In the genomic region with DNA sequence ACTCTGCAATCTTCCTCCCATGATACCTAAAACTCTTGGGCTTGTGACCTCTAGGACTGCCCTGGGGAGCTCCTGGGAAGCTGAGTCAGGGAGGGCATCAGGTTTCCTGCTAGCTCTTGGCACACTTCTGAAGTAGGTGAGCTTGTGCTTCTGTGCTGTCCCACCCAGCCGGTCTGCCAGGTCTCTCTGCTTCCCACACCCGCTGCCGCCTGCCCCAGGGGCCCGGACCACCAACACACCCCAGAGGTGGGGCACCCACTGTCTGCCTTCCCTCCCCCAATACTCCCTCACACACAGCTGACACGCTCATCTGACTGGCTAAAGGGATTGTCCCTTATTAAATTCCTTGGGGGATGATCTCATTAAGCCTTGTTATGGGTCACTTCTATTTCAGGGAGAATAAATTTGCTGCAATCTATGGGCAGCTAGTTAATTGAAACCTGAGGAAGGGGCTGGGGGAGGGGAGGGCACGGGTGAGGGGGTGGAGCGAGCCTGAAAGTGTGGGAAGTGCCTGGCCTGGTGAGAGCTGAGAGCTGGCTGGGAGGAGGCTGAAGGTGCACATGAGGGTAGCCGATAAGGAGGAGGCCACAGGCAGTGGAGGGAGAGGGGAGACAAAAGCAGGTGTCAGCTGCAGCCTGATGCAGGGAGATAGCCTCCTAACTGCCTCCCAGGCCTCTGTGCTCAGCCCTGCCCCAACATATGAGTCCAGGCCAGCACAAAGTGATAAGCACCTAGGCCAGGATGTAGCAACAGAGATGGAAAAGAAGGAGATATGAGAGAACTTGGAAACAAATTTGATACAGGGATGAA, we compare ENCODE assay signal across 9 cellular contexts. TPM values are rescaled to one million over a fixed set of nuclear protein-coding genes. Genes with fewer than 3 reads are reported as not detected.
DNase-seq lines count a peak whose midpoint lies in the region; ATAC-seq and TF ChIP-seq lines count a peak whose summit lies in the region.
"Had no signal": no experiment of that assay in that cellular context is flagged by ENCODE, and none has a peak within 500 bp of the region (broad histone marks: within the 10 kb centered on the region; RNA-seq: fewer than 3 reads in every experiment).

No MANE protein-coding gene starts in this region.

- H3K4me3 ChIP-seq in cardiac muscle cell (no peak overlapping the region), SJCRH30 (peak overlapping the region; percentile 16), iPS-18a (ENCODE audit: low read length) (peak overlapping the region; percentile 36)

- H3K27me3 ChIP-seq in cardiac muscle cell (no peaks in the 10 kb centered on the region), SJCRH30 (no peaks in the 10 kb centered on the region), iPS-18a (ENCODE audit: control insufficient read depth, insufficient read depth, low read length) (no peaks in the 10 kb centered on the region)

- H3K9me3 ChIP-seq in cardiac muscle cell (ENCODE audit: low read depth) (no peaks in the 10 kb centered on the region), SJCRH30 (replicated peaks) (no peaks in the 10 kb centered on the region), iPS-18a (ENCODE audit: control insufficient read depth, low read depth, low read length) (no peaks in the 10 kb centered on the region)

- H3K27ac ChIP-seq in cardiac muscle cell (peak overlapping the region; percentile 34), SJCRH30 (peak overlapping the region; percentile 72), iPS-18a (ENCODE audit: low read length) (no peak overlapping the region)

- intact Hi-C loops in cardiac septum (cut with DNase I), result no loop called here

- H3K36me3 ChIP-seq in cardiac muscle cell (no peaks in the 10 kb centered on the region), SJCRH30 (no peaks in the 10 kb centered on the region), iPS-18a (ENCODE audit: control insufficient read depth, low read depth, low read length) (no peaks in the 10 kb centered on the region)

- H3K9ac ChIP-seq in iPS-18a (ENCODE audit: low read length), result no peak overlapping the region

- H3K4me1 ChIP-seq in cardiac muscle cell (ENCODE audit: low read depth), result peaks cover 13% of the 10 kb centered on the region
- H3K4me1 ChIP-seq in SJCRH30, result peaks cover 6% of the 10 kb centered on the region; the same call in 1 of the 2 replicates
- H3K4me1 ChIP-seq in iPS-18a (ENCODE audit: control insufficient read depth, low read depth, low read length), result peaks cover 13% of the 10 kb centered on the region

- DNase-seq in cardiac muscle cell (ENCODE audit: low read depth in 1 of 2, low spot score in 1 of 2) (peak in 1 of 2 donors; percentile 48), cardiac septum (ENCODE audit: low spot score) (no peak), SJCRH30 (peak; percentile 47 to 48), globus pallidus (ENCODE audit: low spot score) (no peak)
- no peak for DNase-seq in central memory CD4-positive, alpha-beta T cell
- DNase-seq: left colon had no signal

- ATAC-seq in HG03108 (IDR thresholded peaks at IDR 0.05; ENCODE audit: unreplicated experiment) (no peak), HG02610 (IDR thresholded peaks at IDR 0.05; ENCODE audit: unreplicated experiment) (no peak)
- ATAC-seq: left colon had no signal

- TF ChIP-seq CTCF in cardiac muscle cell (IDR thresholded peaks at IDR 0.05; ENCODE audit: low read depth, low read length), result no peak

RNA-seq across cellular contexts. Expression of a gene that starts 48.8 kb away (rescaled TPM):
- 34.8 and 75.5 TPM in 2 replicates for total RNA-seq in cardiac muscle cell
- 74.2 and 75.8 TPM in 2 replicates for polyA plus RNA-seq in cardiac muscle cell
- 7.8 TPM for total RNA-seq in cardiac septum
- 45.8 and 53.3 TPM in 2 replicates for total RNA-seq in SJCRH30 (2014; rRNA removed; shearing (Covaris generic))

RNA-seq across cellular contexts. Expression of a gene that starts 54.9 kb away (rescaled TPM):
- 1,340 and 1,633 TPM in 2 replicates for total RNA-seq in cardiac muscle cell
- 1,388 and 1,610 TPM in 2 replicates for polyA plus RNA-seq in cardiac muscle cell
- total RNA-seq in cardiac septum, result 1,569 TPM
- total RNA-seq in SJCRH30 (2014; rRNA removed; shearing (Covaris generic)), result 435 and 468 TPM in 2 replicates

Comparison
In these comparisons a context has a peak if more than half of its experiments do, and no peak if none do; other contexts are left out.
1. DNase-seq: peak in SJCRH30 (2 of 2); none in cardiac septum (single experiment), globus pallidus (single experiment) and central memory CD4-positive, alpha-beta T cell (single experiment).